ENCODE assay signal across 8 cellular contexts in genomic region chr17:15966879-15967248, GRCh38. TPM values are rescaled to one million over a fixed set of nuclear protein-coding genes. Genes with fewer than 3 reads are reported as not detected.
A peak's percentile ranks its signal among the peaks of the same experiment; 100 is the strongest.
DNase-seq lines count a peak whose midpoint lies in the region; ATAC-seq, FAIRE-seq and TF ChIP-seq lines count a peak whose summit lies in the region.

No MANE protein-coding gene starts in this region.

- peak overlapping the region; percentile 60 for H3K9ac ChIP-seq in astrocyte (ENCODE audit: low read length)

- TF ChIP-seq CTCF in right atrium auricular region (IDR thresholded peaks at IDR 0.05) (no peak), astrocyte (IDR thresholded peaks at IDR 0.05; ENCODE audit: insufficient read depth, low read depth, low read length) (no peak), upper lobe of left lung (IDR thresholded peaks at IDR 0.05) (no peak)

- H3K4me3 Mint-ChIP-seq in astrocyte (ENCODE audit: unreplicated experiment) = peak overlapping the region; percentile 46

- no peaks in the 10 kb centered on the region for H3K36me3 ChIP-seq in right atrium auricular region
- no peaks in the 10 kb centered on the region for H3K36me3 ChIP-seq in astrocyte (ENCODE audit: insufficient read depth, low read length)
- H3K36me3 ChIP-seq in upper lobe of left lung = no peaks in the 10 kb centered on the region

- no peak for TF ChIP-seq EP300 in upper lobe of left lung (IDR thresholded peaks at IDR 0.05)

- intact Hi-C loops in Right ventricle myocardium superior (cut with DNase I) = no loop called here
- intact Hi-C loops in left colon (cut with DNase I, micrococcal nuclease) = no loop called here

- no peaks in the 10 kb centered on the region for H3K27me3 Mint-ChIP-seq in astrocyte (ENCODE audit: low read depth, unreplicated experiment)

- peaks cover 6% of the 10 kb centered on the region for H3K36me3 Mint-ChIP-seq in astrocyte (ENCODE audit: low read depth, unreplicated experiment)

- H3K9me3 ChIP-seq in right atrium auricular region (no peaks in the 10 kb centered on the region), astrocyte (ENCODE audit: insufficient read depth, low read depth, low read length) (no peaks in the 10 kb centered on the region), upper lobe of left lung (no peaks in the 10 kb centered on the region)

- no peak for DNase-seq in Right ventricle myocardium superior
- DNase-seq in right atrium auricular region (ENCODE audit: low spot score) = no peak
- DNase-seq in astrocyte (ENCODE audit: low read depth) = no peak
- peak; percentile 76 to 89 for DNase-seq in left colon
- DNase-seq in upper lobe of left lung = peak; percentile 29 to 86
- DNase-seq in stimulated activated CD4-positive, alpha-beta T cell treated with anti-CD3 and anti-CD28 coated beads, Interleukin-2, amount 100 ng/mL, for 48 hours = no peak
- DNase-seq in NCI-H1092 (lab: John Stamatoyannopoulos, UW) = no peak

- peak overlapping the region; percentile 63 for H3K4me2 ChIP-seq in astrocyte (ENCODE audit: low read length)

- TF ChIP-seq POLR2A in upper lobe of left lung (IDR thresholded peaks at IDR 0.05) = no peak

- H3K27me3 ChIP-seq in right atrium auricular region (no peaks in the 10 kb centered on the region), astrocyte (ENCODE audit: insufficient read depth, low read length) (no peaks in the 10 kb centered on the region), upper lobe of left lung (no peaks in the 10 kb centered on the region)

- H4K20me1 ChIP-seq in astrocyte (ENCODE audit: insufficient read depth, low read length) = peaks cover 9% of the 10 kb centered on the region

- H3K9me3 Mint-ChIP-seq in astrocyte (ENCODE audit: unreplicated experiment) = no peaks in the 10 kb centered on the region

- H3K27ac ChIP-seq in right atrium auricular region (no peak overlapping the region), astrocyte (ENCODE audit: low read depth, low read length) (peak overlapping the region; percentile 49), upper lobe of left lung (peak overlapping the region; percentile 67 to 88 (median 84))

- H3K4me1 Mint-ChIP-seq in astrocyte (ENCODE audit: low read depth, unreplicated experiment) = peaks cover 25% of the 10 kb centered on the region

- H3K79me2 ChIP-seq in astrocyte (ENCODE audit: insufficient read depth, low read length) = peaks cover 86% of the 10 kb centered on the region

- no peak overlapping the region for H3K4me3 ChIP-seq in right atrium auricular region
- no peak overlapping the region for H3K4me3 ChIP-seq in astrocyte (ENCODE audit: insufficient read depth, low read depth, low read length)
- H3K4me3 ChIP-seq in upper lobe of left lung = peak overlapping the region in 2 of 4 donors; percentile 1 to 27

- peak overlapping the region; percentile 68 for H2AFZ ChIP-seq in astrocyte (ENCODE audit: low read depth, low read length)

- WGBS in upper lobe of left lung, 2 donors = 34 to 53% methylated on average over 11 of the region's 11 CpGs

- no peak for FAIRE-seq in astrocyte (lab: Jason Lieb, UNC)

- H3K4me1 ChIP-seq in right atrium auricular region (no peaks in the 10 kb centered on the region), astrocyte (ENCODE audit: insufficient read depth, low read length) (peaks cover 48% of the 10 kb centered on the region), upper lobe of left lung (peaks cover 18 to 27% (median 25%) of the 10 kb centered on the region in 4 donors)

- peak overlapping the region; percentile 91 for H3K27ac Mint-ChIP-seq in astrocyte (ENCODE audit: unreplicated experiment)

- peak; percentile 46 for ATAC-seq in Right ventricle myocardium superior (ENCODE audit: poor library complexity)
- peak; percentile 89 for ATAC-seq in left colon
- ATAC-seq in upper lobe of left lung (ENCODE audit: low FRiP score in 2 of 2) = peak; percentile 51 to 87
- ATAC-seq in GM21515 (IDR thresholded peaks at IDR 0.05; ENCODE audit: unreplicated experiment) = no peak

RNA-seq across cellular contexts. Expression of gene ADORA2B, which starts 21.9 kb away (rescaled TPM):
- total RNA-seq in Right ventricle myocardium superior (0.46 TPM), right atrium auricular region (1 to 10 TPM in 1 of 2 donors, under 1 TPM in 1; 0.59 to 1.0 TPM), astrocyte (4.0 and 5.5 TPM in 2 replicates), left colon (10 to 100 TPM; 28.6 to 31.4 TPM), upper lobe of left lung (10 to 100 TPM in 3 of 6 donors, 1 to 10 TPM in 3; 4.2 to 18.8 (median 9.4) TPM)

RNA-seq across cellular contexts. Expression of gene ZSWIM7, which starts 32.6 kb away (rescaled TPM):
- total RNA-seq in Right ventricle myocardium superior (21.0 TPM), right atrium auricular region (10 to 100 TPM; 14.5 to 20.9 TPM), astrocyte (19.0 and 21.5 TPM in 2 replicates), left colon (10 to 100 TPM; 22.4 to 23.5 TPM), upper lobe of left lung (10 to 100 TPM; 20.8 to 30.7 (median 23.4) TPM)

RNA-seq across cellular contexts. Expression of gene TTC19, which starts 32.8 kb away (rescaled TPM):
- total RNA-seq in Right ventricle myocardium superior = 19.0 TPM
- total RNA-seq in right atrium auricular region = 10 to 100 TPM; 39.1 to 47.1 TPM
- total RNA-seq in astrocyte = 21.9 and 25.7 TPM in 2 replicates
- total RNA-seq in left colon = 10 to 100 TPM; 50.7 to 53.6 TPM
- 100 to 1,000 TPM in 3 of 6 donors, 10 to 100 TPM in 3; 33.2 to 229 (median 92.9) TPM for total RNA-seq in upper lobe of left lung

Comparison
In these comparisons a context has a peak if more than half of its experiments do, and no peak if none do; other contexts are left out.
1. DNase-seq: peak in left colon (2 of 2) and upper lobe of left lung (2 of 2); none in Right ventricle myocardium superior (single experiment), right atrium auricular region (single experiment), astrocyte (single experiment), stimulated activated CD4-positive, alpha-beta T cell treated with anti-CD3 and anti-CD28 coated beads, Interleukin-2, amount 100 ng/mL, for 48 hours (0 of 2) and NCI-H1092 (single experiment).
2. H3K27ac ChIP-seq: peak in astrocyte (single experiment) and upper lobe of left lung (4 of 4); none in right atrium auricular region (0 of 2).